Comparison of ENCODE assay signal across 27 cellular contexts in genomic region chr2:171391532-171391931, GRCh38. TPM values are rescaled to one million over a fixed set of nuclear protein-coding genes. Genes with fewer than 3 reads are reported as not detected.
A peak's percentile ranks its signal among the peaks of the same experiment; 100 is the strongest.
DNase-seq lines count a peak whose midpoint lies in the region; FAIRE-seq and TF ChIP-seq lines count a peak whose summit lies in the region.
"Had no signal": no experiment of that assay in that cellular context is flagged by ENCODE, and none has a peak within 500 bp of the region (broad histone marks: within the 10 kb centered on the region; RNA-seq: fewer than 3 reads in every experiment).

No MANE protein-coding gene starts in this region.

- H3K56ac ChIP-seq in H9 (ENCODE audit: insufficient read length, low read depth, low read length): no peak overlapping the region

- H4K91ac ChIP-seq in H9 (ENCODE audit: insufficient read length, low read depth, low read length) (no peak overlapping the region), mesenchymal stem cell (ENCODE audit: low read length) (no peak overlapping the region)

- H2BK15ac ChIP-seq in H9 (ENCODE audit: low read depth, low read length): no peak overlapping the region
- no peak overlapping the region for H2BK15ac ChIP-seq in mesenchymal stem cell (ENCODE audit: low read depth, poor library complexity, severe bottlenecking)

- H3K4me2 ChIP-seq in H9 (ENCODE audit: insufficient read depth, insufficient read length, low read length) (no peak overlapping the region), mesenchymal stem cell (ENCODE audit: low read length, poor library complexity, severe bottlenecking) (no peak overlapping the region)
- H3K4me2 ChIP-seq: smooth muscle cell had no signal

- TF ChIP-seq CTCF in H9 (conservative IDR thresholded peaks at IDR 0.05) (no peak), WERI-Rb-1 (IDR thresholded peaks at IDR 0.05; ENCODE audit: low read depth, low read length) (no peak), D721Med (IDR thresholded peaks at IDR 0.05; ENCODE audit: insufficient read depth, missing control alignments) (no peak), spleen (IDR thresholded peaks at IDR 0.05 in 8 of 11, conservative IDR thresholded peaks at IDR 0.05 in 3 of 11) (no peak)

- no peaks in the 10 kb centered on the region for H3K79me1 ChIP-seq in H9 (ENCODE audit: insufficient read depth, low read depth, low read length, poor library complexity, severe bottlenecking)
- H3K79me1 ChIP-seq in mesenchymal stem cell (replicated peaks; ENCODE audit: low read length, poor library complexity, severe bottlenecking): peaks cover 7% of the 10 kb centered on the region

- H3K9ac ChIP-seq in H9 (ENCODE audit: extremely low read depth, insufficient read length, low read length) (no peak overlapping the region), mesenchymal stem cell (ENCODE audit: low read length) (peak overlapping the region; percentile 2)

- H4K20me1 ChIP-seq in H9 (ENCODE audit: control insufficient read depth, insufficient read depth, insufficient read length): no peaks in the 10 kb centered on the region

- no peaks in the 10 kb centered on the region; a peak in 1 of 5 replicates for H3K9me3 Mint-ChIP-seq in H9
- H3K9me3 Mint-ChIP-seq: activated naive CD8-positive, alpha-beta T cell treated with anti-CD3 and anti-CD28 coated beads for 36 hours; CD4-positive, alpha-beta memory T cell had no signal

- no peak overlapping the region for H2BK20ac ChIP-seq in H9 (ENCODE audit: low read depth, low read length, poor library complexity, severe bottlenecking)

- H3K4me3 ChIP-seq in WERI-Rb-1 (ENCODE audit: low read depth, low read length) (no peak overlapping the region), mesenchymal stem cell (ENCODE audit: insufficient read depth in 1 of 2, low read depth in 1 of 2, low read length in 2 of 2) (no peak overlapping the region), spleen (no peak overlapping the region)
- H3K4me3 ChIP-seq: lower lobe of right lung, smooth muscle cell, thoracic aorta had no signal

- FAIRE-seq in GM12892 (lab: Jason Lieb, UNC) (peak; percentile 71), D721Med (lab: Jason Lieb, UNC) (no peak)
- FAIRE-seq: G401.6 had no signal

- peaks cover 49 to 52% of the 10 kb centered on the region in 2 experiments for H3K4me1 Mint-ChIP-seq in H9

- H2AFZ ChIP-seq in H9 (ENCODE audit: low read length) (no peak overlapping the region), mesenchymal stem cell (ENCODE audit: low read depth, low read length) (no peak overlapping the region)

- no peaks in the 10 kb centered on the region; the same call in 1 of the 2 replicates for H3K79me2 ChIP-seq in H9 (ENCODE audit: insufficient read depth, low read length)

- no peak overlapping the region for H3T11ph ChIP-seq in H9 (ENCODE audit: low read length)

- H2BK120ac ChIP-seq in H9 (ENCODE audit: low read depth, low read length, poor library complexity, severe bottlenecking): no peak overlapping the region
- H2BK120ac ChIP-seq in mesenchymal stem cell (ENCODE audit: low read depth, low read length): no peak overlapping the region

- H2BK12ac ChIP-seq in H9 (ENCODE audit: insufficient read length, low read depth, low read length): no peak overlapping the region
- no peak overlapping the region for H2BK12ac ChIP-seq in mesenchymal stem cell (ENCODE audit: low read length in 2 of 2)

- WGBS in H9 (ENCODE audit: extremely low coverage, insufficient read length, low lambda C conversion rate): no CpG with 5 or more reads among the region's 2 CpGs
- 92% methylated on average over 1 of the region's 2 CpGs for WGBS in mesenchymal stem cell
- WGBS in spleen, 5 donors: 88 to 96% (median 95%) methylated on average over 2 of the region's 2 CpGs

- H3K4me1 ChIP-seq in H9 (ENCODE audit: insufficient read depth, low read length) (peaks cover 6% of the 10 kb centered on the region; the same call in 1 of the 2 replicates), mesenchymal stem cell (ENCODE audit: control insufficient read depth, insufficient read depth, low read depth, low read length) (peaks cover 4% of the 10 kb centered on the region), spleen (peaks cover 0 to 44% (median 6%) of the 10 kb centered on the region in 6 donors)
- H3K4me1 ChIP-seq: lower lobe of right lung had no signal

- H3K23ac ChIP-seq in H9 (ENCODE audit: insufficient read length, low read depth, low read length) (no peak overlapping the region), mesenchymal stem cell (ENCODE audit: low read length in 2 of 2) (no peak overlapping the region)

- peaks cover 0 to 5% (median 3%) of the 10 kb centered on the region in 3 experiments; a peak in 1 of 7 replicates for H3K36me3 Mint-ChIP-seq in H9 (ENCODE audit: insufficient read depth in 1 of 3, low read depth in 3 of 3)

- TF ChIP-seq POLR2A in GM12892 (IDR thresholded peaks at IDR 0.05; ENCODE audit: low read depth, low read length) (no peak), spleen (IDR thresholded peaks at IDR 0.05) (no peak)

- H4K5ac ChIP-seq in H9 (ENCODE audit: insufficient read length, low read depth, low read length): no peak overlapping the region

- no peaks in the 10 kb centered on the region for H3K9me3 ChIP-seq in H9 (ENCODE audit: control insufficient read depth, low read depth, low read length)
- no peaks in the 10 kb centered on the region for H3K9me3 ChIP-seq in WERI-Rb-1 (ENCODE audit: severe bottlenecking)
- no peaks in the 10 kb centered on the region for H3K9me3 ChIP-seq in mesenchymal stem cell (ENCODE audit: control insufficient read depth, low read length)
- no peaks in the 10 kb centered on the region for H3K9me3 ChIP-seq in spleen
- H3K9me3 ChIP-seq: lower lobe of right lung, neutrophil, thoracic aorta had no signal

- no peak overlapping the region for H2AK5ac ChIP-seq in H9 (ENCODE audit: insufficient read length, low read length)
- H2AK5ac ChIP-seq in mesenchymal stem cell (ENCODE audit: low read length, severe bottlenecking): no peak overlapping the region

- DNase-seq in GM12892 (ENCODE audit: insufficient read length) (no peak), H9 (no peak), WERI-Rb-1 (peak; percentile 30), mesenchymal stem cell (no peak), NCI-H146 (lab: John Stamatoyannopoulos, UW) (no peak), D721Med (ENCODE audit: insufficient read length, low spot score) (no peak), spleen (no peak)
- DNase-seq: activated CD4-positive, CD25-positive, alpha-beta regulatory T cell treated with anti-CD3 and anti-CD28 coated beads, Interleukin-2, amount 50 U/mL, for 72 hours; activated naive CD8-positive, alpha-beta T cell treated with anti-CD3 and anti-CD28 coated beads for 36 hours; CD4-positive, alpha-beta memory T cell; cerebellar nuclear complex; foreskin melanocyte; hypothalamus; islet precursor cell; Kasumi-1; lower lobe of right lung; NCI-H1092; NCI-H2029; NCI-H226; RPMI8226; stimulated activated CD4-positive, alpha-beta T cell treated with anti-CD3 and anti-CD28 coated beads, Interleukin-2, amount 100 ng/mL, for 48 hours; stimulated activated naive B cell treated with anti-CD40 and anti-IgM and Interleukin-4, amounts not matched to agents 10 μg/mL and 1 μg/mL and 100 μg/mL, for 72 hours; T1000 had no signal

- H4K8ac ChIP-seq in H9 (replicated peaks; ENCODE audit: insufficient read length, low read depth, low read length) (no peak overlapping the region), mesenchymal stem cell (ENCODE audit: low read length) (no peak overlapping the region)

- no peaks in the 10 kb centered on the region for H3K27me3 ChIP-seq in H9 (ENCODE audit: insufficient read depth, low read length)
- H3K27me3 ChIP-seq in WERI-Rb-1 (ENCODE audit: insufficient read depth, low read depth, severe bottlenecking): no peaks in the 10 kb centered on the region
- H3K27me3 ChIP-seq in mesenchymal stem cell (ENCODE audit: control insufficient read depth in 1 of 2, insufficient read depth in 1 of 2, low read length in 2 of 2): no peaks in the 10 kb centered on the region
- H3K27me3 ChIP-seq in spleen (replicated peaks in 1 of 7): no peaks in the 10 kb centered on the region
- H3K27me3 ChIP-seq: neutrophil had no signal

- no peak overlapping the region for H2BK5ac ChIP-seq in H9 (ENCODE audit: insufficient read length, low read length)
- H2BK5ac ChIP-seq in mesenchymal stem cell (ENCODE audit: low read depth, low read length, poor library complexity, severe bottlenecking): no peak overlapping the region

- no peaks in the 10 kb centered on the region for H3K27me3 Mint-ChIP-seq in H9 (ENCODE audit: low read depth)
- H3K27me3 Mint-ChIP-seq: activated naive CD8-positive, alpha-beta T cell treated with anti-CD3 and anti-CD28 coated beads for 36 hours; CD4-positive, alpha-beta memory T cell; stimulated activated naive B cell treated with anti-CD40 and anti-IgM and Interleukin-4, amounts not matched to agents 10 μg/mL and 1 μg/mL and 100 μg/mL, for 72 hours had no signal

- H3K4me3 Mint-ChIP-seq in H9: no peak overlapping the region
- H3K4me3 Mint-ChIP-seq: activated naive CD8-positive, alpha-beta T cell treated with anti-CD3 and anti-CD28 coated beads for 36 hours; CD4-positive, alpha-beta memory T cell; stimulated activated naive B cell treated with anti-CD40 and anti-IgM and Interleukin-4, amounts not matched to agents 10 μg/mL and 1 μg/mL and 100 μg/mL, for 72 hours had no signal

- no peak overlapping the region for H3K14ac ChIP-seq in H9 (ENCODE audit: insufficient read depth, low read length)
- H3K14ac ChIP-seq in mesenchymal stem cell (ENCODE audit: low read length in 2 of 2): no peak overlapping the region

- no peaks in the 10 kb centered on the region for H3K23me2 ChIP-seq in H9 (ENCODE audit: insufficient read length, low read depth, low read length, poor library complexity, severe bottlenecking)

- H3K4ac ChIP-seq in H9 (ENCODE audit: low read depth, low read length): no peak overlapping the region
- H3K4ac ChIP-seq in mesenchymal stem cell (ENCODE audit: low read depth in 1 of 2, low read length in 2 of 2): no peak overlapping the region

- H3K36me3 ChIP-seq in WERI-Rb-1 (no peaks in the 10 kb centered on the region), mesenchymal stem cell (ENCODE audit: control insufficient read depth in 1 of 2, insufficient read depth in 2 of 2, low read depth in 1 of 2, low read length in 2 of 2) (no peaks in the 10 kb centered on the region), spleen (no peaks in the 10 kb centered on the region)
- H3K36me3 ChIP-seq: lower lobe of right lung, neutrophil, thoracic aorta had no signal

- peak overlapping the region; percentile 13 for H3K27ac ChIP-seq in H9 (ENCODE audit: insufficient read length, low read depth, low read length)
- no peak overlapping the region for H3K27ac ChIP-seq in WERI-Rb-1
- H3K27ac ChIP-seq in mesenchymal stem cell (ENCODE audit: low read length, poor library complexity, severe bottlenecking): no peak overlapping the region
- H3K27ac ChIP-seq in spleen: no peak overlapping the region
- H3K27ac ChIP-seq: lower lobe of right lung, neutrophil, thoracic aorta had no signal

- intact Hi-C loops in spleen (cut with DNase I; ENCODE audit: low total_unique reads): no loop called here

- H3K18ac ChIP-seq in H9 (ENCODE audit: insufficient read length, low read depth, low read length): no peak overlapping the region
- H3K18ac ChIP-seq in mesenchymal stem cell (ENCODE audit: low read depth in 1 of 2, low read length in 2 of 2): no peak overlapping the region

- peak overlapping the region in 1 of 3 experiments; percentile 45; a peak in 2 of 7 replicates for H3K27ac Mint-ChIP-seq in H9
- H3K27ac Mint-ChIP-seq: activated naive CD8-positive, alpha-beta T cell treated with anti-CD3 and anti-CD28 coated beads for 36 hours; stimulated activated naive B cell treated with anti-CD40 and anti-IgM and Interleukin-4, amounts not matched to agents 10 μg/mL and 1 μg/mL and 100 μg/mL, for 72 hours had no signal

RNA-seq across cellular contexts. Expression of gene METTL8, which starts 42.3 kb away (rescaled TPM):
- polyA plus RNA-seq in GM12892 (2012; ENCODE audit: missing spikeins): 48.8 TPM
- total RNA-seq in H9 (2021) (40.9 and 44.7 TPM in 2 replicates), spleen (10 to 100 TPM; 15.4 to 37.0 (median 23.2) TPM)
- 15.9 TPM for polyA plus RNA-seq in mesenchymal stem cell (2013, experiment 1 of 2)
- polyA plus RNA-seq in mesenchymal stem cell (2013, experiment 2 of 2): 14.7 TPM
- polyA plus RNA-seq in spleen: 10 to 100 TPM; 15.5 to 48.7 (median 34.8) TPM

RNA-seq across cellular contexts. Expression of gene DCAF17, which starts 42.5 kb away (rescaled TPM):
- 15.8 TPM for polyA plus RNA-seq in GM12892 (2012; ENCODE audit: missing spikeins)
- total RNA-seq in H9 (2021) (25.5 and 28.1 TPM in 2 replicates), spleen (10 to 100 TPM; 15.5 to 36.5 (median 20.9) TPM)
- 5.9 TPM for polyA plus RNA-seq in mesenchymal stem cell (2013, experiment 1 of 2)
- polyA plus RNA-seq in mesenchymal stem cell (2013, experiment 2 of 2): 6.7 TPM
- polyA plus RNA-seq in spleen: 1 to 10 TPM; 3.0 to 5.1 (median 3.9) TPM
